In the genomic region with DNA sequence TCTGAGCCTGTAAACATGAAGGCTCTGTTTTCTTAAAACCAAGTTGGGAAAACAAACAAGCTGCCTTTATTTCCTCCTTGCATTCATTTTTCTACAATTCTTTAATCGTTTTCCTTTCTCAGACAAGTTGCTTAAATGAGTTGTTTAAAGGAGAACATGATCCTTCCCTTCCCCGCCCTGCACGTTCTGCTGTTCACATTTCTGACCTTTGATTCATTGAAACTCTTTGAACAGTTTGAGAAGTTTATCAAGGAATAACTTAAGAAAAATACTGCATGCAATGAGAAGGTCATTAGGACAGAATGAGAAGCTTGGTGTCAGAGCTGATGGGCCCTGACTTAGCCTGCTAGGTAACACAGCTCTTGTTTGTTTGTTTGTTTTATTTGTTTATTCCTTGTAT, we compare ENCODE assay signal across 21 cellular contexts.
"Had no signal": no experiment of that assay in that cellular context is flagged by ENCODE, and none has a peak within 500 bp of the region (broad histone marks: within the 10 kb centered on the region; RNA-seq: fewer than 3 reads in every experiment).

No MANE protein-coding gene starts in this region.

- H3K36me3 ChIP-seq: esophagus muscularis mucosa, gastrocnemius medialis, heart right ventricle, ovary, right atrium auricular region, sigmoid colon had no signal

- ATAC-seq: effector memory CD8-positive, alpha-beta T cell; gastrocnemius medialis; heart right ventricle; left ventricle myocardium superior had no signal

- H3K27me3 ChIP-seq: esophagus muscularis mucosa, gastrocnemius medialis, heart right ventricle, ovary, right atrium auricular region, sigmoid colon had no signal

- H3K4me2 ChIP-seq: smooth muscle cell had no signal

- H3K4me3 ChIP-seq: esophagus muscularis mucosa, gastrocnemius medialis, heart right ventricle, lung, ovary, right atrium auricular region, sigmoid colon, smooth muscle cell had no signal

- H3K27ac ChIP-seq: epithelial cell of prostate, esophagus muscularis mucosa, gastrocnemius medialis, heart right ventricle, ovary, right atrium auricular region, sigmoid colon had no signal

- H3K27ac Mint-ChIP-seq: dendritic cell treated with granulocyte-macrophage colony-stimulating factor and Interleukin-4, amounts not matched to agents 40 ng/mL and 50 ng/mL, for 4 days; effector memory CD8-positive, alpha-beta T cell; naive B cell; type B pancreatic cell had no signal

- DNase-seq: effector memory CD8-positive, alpha-beta T cell; gastrocnemius medialis; heart right ventricle; left ventricle myocardium superior; mesenchymal stem cell; midbrain; naive B cell; ovary; sigmoid colon; stimulated activated CD4-positive, alpha-beta T cell treated with anti-CD3 and anti-CD28 coated beads, Interleukin-2, amount 100 ng/mL, for 48 hours; stimulated activated naive CD4-positive, alpha-beta T cell treated with Interleukin-2 at 50 U/mL for 16 hours had no signal

- H3K9me3 ChIP-seq: esophagus muscularis mucosa, gastrocnemius medialis, heart right ventricle, ovary, right atrium auricular region, sigmoid colon had no signal

- H3K27me3 Mint-ChIP-seq: dendritic cell treated with granulocyte-macrophage colony-stimulating factor and Interleukin-4, amounts not matched to agents 40 ng/mL and 50 ng/mL, for 4 days; naive B cell had no signal

- FAIRE-seq: colon, keratinocyte, urothelium cell line had no signal

- H3K4me3 Mint-ChIP-seq: dendritic cell treated with granulocyte-macrophage colony-stimulating factor and Interleukin-4, amounts not matched to agents 40 ng/mL and 50 ng/mL, for 4 days; effector memory CD8-positive, alpha-beta T cell; naive B cell; type B pancreatic cell had no signal

- H3K36me3 Mint-ChIP-seq: naive B cell, type B pancreatic cell had no signal

- H3K4me1 ChIP-seq: gastrocnemius medialis, right atrium auricular region had no signal

- H3K4me1 Mint-ChIP-seq: naive B cell had no signal
